In genomic region chr17:7479139-7479388, GRCh38 we compare ENCODE assay signal across 8 cellular contexts. TPM values are rescaled to one million over a fixed set of nuclear protein-coding genes. Genes with fewer than 3 reads are reported as not detected.
DNase-seq lines count a peak whose midpoint lies in the region; ATAC-seq and TF ChIP-seq lines count a peak whose summit lies in the region.

No MANE protein-coding gene starts in this region.

- H3K14ac ChIP-seq in H9 (ENCODE audit: insufficient read depth, low read length): peak overlapping the region; percentile 70; the same call in 1 of the 2 replicates

- peaks cover 5% of the 10 kb centered on the region; the same call in 1 of the 2 replicates for H3K79me2 ChIP-seq in H9 (ENCODE audit: insufficient read depth, low read length)

- no peak overlapping the region for H4K8ac ChIP-seq in H9 (replicated peaks; ENCODE audit: insufficient read length, low read depth, low read length)

- H2BK15ac ChIP-seq in H9 (ENCODE audit: low read depth, low read length): no peak overlapping the region

- H3K18ac ChIP-seq in H9 (ENCODE audit: insufficient read length, low read depth, low read length): no peak overlapping the region

- H2BK20ac ChIP-seq in H9 (ENCODE audit: low read depth, low read length, poor library complexity, severe bottlenecking): no peak overlapping the region

- H3K4me2 ChIP-seq in H9 (ENCODE audit: insufficient read depth, insufficient read length, low read length) (peak overlapping the region; percentile 43), skeletal muscle satellite cell (ENCODE audit: low read length) (peak overlapping the region; percentile 87)

- ATAC-seq in WTC11 (no peak), GM21576 (IDR thresholded peaks at IDR 0.05; ENCODE audit: unreplicated experiment) (no peak), omental fat pad (ENCODE audit: low FRiP score) (no peak)

- no peak overlapping the region for H4K91ac ChIP-seq in H9 (ENCODE audit: insufficient read length, low read depth, low read length)

- H3K4me1 Mint-ChIP-seq in H9 (peaks cover 51 to 55% of the 10 kb centered on the region in 2 experiments), WTC11 (peaks cover 57% of the 10 kb centered on the region), glutamatergic neuron (ENCODE audit: low read depth, unreplicated experiment) (peaks cover 35% of the 10 kb centered on the region)

- no peak overlapping the region for H3K23ac ChIP-seq in H9 (ENCODE audit: insufficient read length, low read depth, low read length)

- no peak overlapping the region for H2BK12ac ChIP-seq in H9 (ENCODE audit: insufficient read length, low read depth, low read length)

- H3K36me3 ChIP-seq in skeletal muscle satellite cell (ENCODE audit: insufficient read depth, low read length): peaks cover 5% of the 10 kb centered on the region

- POLR2A ChIA-PET in WTC11 (lab: Charles Lee): interaction anchor here (0.6 to 2.6 kb wide), 6 partner anchors 17 to 148 kb away, joined by 3 to 13 read pairs (median 4); partner anchors contain the start of gene CHRNB1

- no peak overlapping the region for H3T11ph ChIP-seq in H9 (ENCODE audit: low read length)

- CTCF ChIA-PET in WTC11 (lab: Charles Lee): interaction anchor here (1.0 to 5.3 kb wide), 6 partner anchors 12 to 81 kb away, joined by 3 to 27 read pairs (median 10); partner anchors contain the start of genes FGF11 and TMEM102

- H3K27ac ChIP-seq in H9 (ENCODE audit: insufficient read length, low read depth, low read length): no peak overlapping the region

- H3K4me3 ChIP-seq in skeletal muscle satellite cell (ENCODE audit: low read length): peak overlapping the region; percentile 79

- TF ChIP-seq CTCF in H9 (conservative IDR thresholded peaks at IDR 0.05): no peak
- TF ChIP-seq CTCF in WTC11 (IDR thresholded peaks at IDR 0.05): no peak
- no peak for TF ChIP-seq CTCF in glutamatergic neuron (IDR thresholded peaks at IDR 0.05; ENCODE audit: partially characterized antibody, unreplicated experiment)
- no peak for TF ChIP-seq CTCF in omental fat pad (IDR thresholded peaks at IDR 0.05)

- peak overlapping the region; percentile 77 to 89 for H3K4me3 Mint-ChIP-seq in H9
- H3K4me3 Mint-ChIP-seq in WTC11: peak overlapping the region; percentile 80
- H3K4me3 Mint-ChIP-seq in glutamatergic neuron (ENCODE audit: unreplicated experiment): peak overlapping the region; percentile 92

- H3K27me3 Mint-ChIP-seq in H9 (ENCODE audit: low read depth) (no peaks in the 10 kb centered on the region; the same call in 1 of the 2 replicates), WTC11 (ENCODE audit: low read depth) (no peaks in the 10 kb centered on the region), glutamatergic neuron (ENCODE audit: unreplicated experiment) (peaks cover 21% of the 10 kb centered on the region)

- peaks cover 3% of the 10 kb centered on the region for H3K79me1 ChIP-seq in H9 (ENCODE audit: insufficient read depth, low read depth, low read length, poor library complexity, severe bottlenecking)

- H3K36me3 Mint-ChIP-seq in H9 (ENCODE audit: insufficient read depth in 1 of 3, low read depth in 3 of 3) (peaks cover 0 to 4% (median 0%) of the 10 kb centered on the region in 3 experiments; a peak in 1 of 7 replicates), WTC11 (no peaks in the 10 kb centered on the region), glutamatergic neuron (ENCODE audit: unreplicated experiment) (no peaks in the 10 kb centered on the region)

- H3K4me1 ChIP-seq in H9 (ENCODE audit: insufficient read depth, low read length): peaks cover 8% of the 10 kb centered on the region; the same call in 1 of the 2 replicates
- H3K4me1 ChIP-seq in skeletal muscle satellite cell (ENCODE audit: control insufficient read depth, insufficient read depth, low read length): peaks cover 48% of the 10 kb centered on the region

- H4K5ac ChIP-seq in H9 (ENCODE audit: insufficient read length, low read depth, low read length): no peak overlapping the region

- H3K27ac Mint-ChIP-seq in H9 (no peak overlapping the region), WTC11 (no peak overlapping the region), glutamatergic neuron (ENCODE audit: unreplicated experiment) (no peak overlapping the region)

- no peak overlapping the region for H3K9ac ChIP-seq in H9 (ENCODE audit: extremely low read depth, insufficient read length, low read length)
- H3K9ac ChIP-seq in skeletal muscle satellite cell (ENCODE audit: low read depth, low read length): peak overlapping the region; percentile 93

- no CpG with 5 or more reads among the region's 27 CpGs for WGBS in H9 (ENCODE audit: extremely low coverage, insufficient read length, low lambda C conversion rate)

- H2BK5ac ChIP-seq in H9 (ENCODE audit: insufficient read length, low read length): no peak overlapping the region

- H3K9me3 ChIP-seq in H9 (ENCODE audit: control insufficient read depth, low read depth, low read length) (no peaks in the 10 kb centered on the region), skeletal muscle satellite cell (replicated peaks; ENCODE audit: low read length) (no peaks in the 10 kb centered on the region)

- H3K23me2 ChIP-seq in H9 (ENCODE audit: insufficient read length, low read depth, low read length, poor library complexity, severe bottlenecking): peaks cover 10% of the 10 kb centered on the region

- no peaks in the 10 kb centered on the region; a peak in 1 of 5 replicates for H3K9me3 Mint-ChIP-seq in H9
- H3K9me3 Mint-ChIP-seq in WTC11: no peaks in the 10 kb centered on the region
- H3K9me3 Mint-ChIP-seq in glutamatergic neuron (ENCODE audit: unreplicated experiment): peaks cover 21% of the 10 kb centered on the region

- H2AFZ ChIP-seq in H9 (ENCODE audit: low read length): no peak overlapping the region

- H2BK120ac ChIP-seq in H9 (ENCODE audit: low read depth, low read length, poor library complexity, severe bottlenecking): no peak overlapping the region

- H4K20me1 ChIP-seq in H9 (ENCODE audit: control insufficient read depth, insufficient read depth, insufficient read length): peaks cover 6% of the 10 kb centered on the region

- DNase-seq in H9: no peak
- DNase-seq in WTC11 (ENCODE audit: low spot score): no peak
- no peak for DNase-seq in glutamatergic neuron
- DNase-seq in activated gamma-delta T cell (lab: John Stamatoyannopoulos, UW): no peak
- DNase-seq in omental fat pad (ENCODE audit: low spot score): no peak
- DNase-seq in stimulated activated CD4-positive, alpha-beta T cell treated with anti-CD3 and anti-CD28 coated beads, Interleukin-15, amount 100 ng/mL, for 24 hours: no peak

- H3K56ac ChIP-seq in H9 (ENCODE audit: insufficient read length, low read depth, low read length): no peak overlapping the region

- H3K27me3 ChIP-seq in H9 (ENCODE audit: insufficient read depth, low read length): no peaks in the 10 kb centered on the region
- H3K27me3 ChIP-seq in skeletal muscle satellite cell (ENCODE audit: control insufficient read depth, insufficient read depth, low read length): no peaks in the 10 kb centered on the region

- H2AK5ac ChIP-seq in H9 (ENCODE audit: insufficient read length, low read length): no peak overlapping the region

- no peak overlapping the region for H3K4ac ChIP-seq in H9 (ENCODE audit: low read depth, low read length)

TF ChIP-seq in WTC11, 78 proteins besides CTCF, POLR2A, EP300 and RAD21 (continues in another document):
- no peak for TF ChIP-seq AR (CRISPR knock-in tag; IDR thresholded peaks at IDR 0.05)

RNA-seq across cellular contexts. Expression of gene ZBTB4, which starts 0.4 kb away (rescaled TPM):
- total RNA-seq in H9 (2021) (14.4 and 14.9 TPM in 2 replicates), WTC11 (2021) (14.6 to 17.0 TPM (median 16.2 TPM) in 3 replicates), glutamatergic neuron (ENCODE audit: unreplicated experiment) (25.1 TPM), omental fat pad (10 to 100 TPM; 27.5 to 57.9 (median 38.5) TPM)
- 14.4 and 15.9 TPM in 2 replicates for total RNA-seq in skeletal muscle satellite cell (2012; rRNA removed)

RNA-seq across cellular contexts. Expression of gene SLC35G6, which starts 2.2 kb away (rescaled TPM):
- not detected in 2 replicates for total RNA-seq in H9 (2021)
- 0.16 to 0.26 TPM (median 0.18 TPM) in 3 replicates for total RNA-seq in WTC11 (2021)
- 0.34 TPM for total RNA-seq in glutamatergic neuron (ENCODE audit: unreplicated experiment)
- total RNA-seq in skeletal muscle satellite cell (2012; rRNA removed): not detected in 2 replicates
- total RNA-seq in omental fat pad: not detected

RNA-seq across cellular contexts. Expression of gene POLR2A, which starts 5.1 kb away (rescaled TPM):
- 153 and 154 TPM in 2 replicates for total RNA-seq in H9 (2021)
- total RNA-seq in WTC11 (2021): 166 to 170 TPM (median 170 TPM) in 3 replicates
- total RNA-seq in glutamatergic neuron (ENCODE audit: unreplicated experiment): 200 TPM
- 81.4 and 83.4 TPM in 2 replicates for total RNA-seq in skeletal muscle satellite cell (2012; rRNA removed)
- total RNA-seq in omental fat pad: 10 to 100 TPM; 57.1 to 99.2 (median 77.1) TPM

RNA-seq across cellular contexts. Expression of gene CHRNB1, which starts 34.2 kb away (rescaled TPM):
- total RNA-seq in H9 (2021) (12.7 and 13.2 TPM in 2 replicates), WTC11 (2021) (16.0 to 21.5 TPM (median 20.8 TPM) in 3 replicates), glutamatergic neuron (ENCODE audit: unreplicated experiment) (16.4 TPM), omental fat pad (10 to 100 TPM in 1 of 4 donors, 1 to 10 TPM in 3; 3.0 to 10.9 (median 7.4) TPM)
- total RNA-seq in skeletal muscle satellite cell (2012; rRNA removed): 2.3 and 7.2 TPM in 2 replicates

RNA-seq across cellular contexts. Expression of gene FGF11, which starts 39.8 kb away (rescaled TPM):
- 14.1 and 15.2 TPM in 2 replicates for total RNA-seq in H9 (2021)
- total RNA-seq in WTC11 (2021): 19.8 to 29.1 TPM (median 28.0 TPM) in 3 replicates
- total RNA-seq in glutamatergic neuron (ENCODE audit: unreplicated experiment): 4.8 TPM
- total RNA-seq in skeletal muscle satellite cell (2012; rRNA removed): 0.25 and 2.4 TPM in 2 replicates
- total RNA-seq in omental fat pad: 1 to 10 TPM in 3 of 4 donors, under 1 TPM in 1; 0.72 to 1.9 (median 1.7) TPM
